In genomic region chr13:36965767-36966166, GRCh38 we compare ENCODE assay signal across 11 cellular contexts. TPM values are rescaled to one million over a fixed set of nuclear protein-coding genes. Genes with fewer than 3 reads are reported as not detected.
DNase-seq lines count a peak whose midpoint lies in the region; ATAC-seq and TF ChIP-seq lines count a peak whose summit lies in the region.
"Had no signal": no experiment of that assay in that cellular context is flagged by ENCODE, and none has a peak within 500 bp of the region (broad histone marks: within the 10 kb centered on the region; RNA-seq: fewer than 3 reads in every experiment).

No MANE protein-coding gene starts in this region.

- no peak overlapping the region for H3K23ac ChIP-seq in mesendoderm (ENCODE audit: low read length)

- no peak overlapping the region for H3K9ac ChIP-seq in mesendoderm (ENCODE audit: low read length)

- H3K36me3 Mint-ChIP-seq in naive thymus-derived CD4-positive, alpha-beta T cell: peaks cover 19 to 49% (median 30%) of the 10 kb centered on the region in 5 donors

- H3K4me3 Mint-ChIP-seq in naive thymus-derived CD4-positive, alpha-beta T cell: no peak overlapping the region

- H3K4me1 ChIP-seq in mesendoderm (ENCODE audit: control insufficient read depth, low read depth, low read length): no peaks in the 10 kb centered on the region
- H3K4me1 ChIP-seq in naive thymus-derived CD4-positive, alpha-beta T cell (ENCODE audit: control insufficient read depth in 2 of 2, insufficient read depth in 2 of 2, low read length in 2 of 2): no peaks in the 10 kb centered on the region

- no peak overlapping the region for H3K4me2 ChIP-seq in mesendoderm (ENCODE audit: low read length)

- intact Hi-C loops in naive thymus-derived CD4-positive, alpha-beta T cell (cut with micrococcal nuclease): no loop called here

- H3K27ac ChIP-seq in brain microvascular endothelial cell (peak overlapping the region; percentile 56), mesendoderm (ENCODE audit: low read depth, low read length) (no peak overlapping the region), WERI-Rb-1 (no peak overlapping the region)
- H3K27ac ChIP-seq in naive thymus-derived CD4-positive, alpha-beta T cell (ENCODE audit: low read depth, low read length): no peak overlapping the region

- no peak overlapping the region for H2BK5ac ChIP-seq in mesendoderm (ENCODE audit: low read length)

- TF ChIP-seq CTCF in brain microvascular endothelial cell (IDR thresholded peaks at IDR 0.05; ENCODE audit: low read depth, low read length, missing control alignments) (no peak), WERI-Rb-1 (IDR thresholded peaks at IDR 0.05; ENCODE audit: low read depth, low read length) (no peak)

- POLR2A ChIA-PET in naive thymus-derived CD4-positive, alpha-beta T cell (lab: Charles Lee): no interaction called here

- H3K27ac Mint-ChIP-seq in naive thymus-derived CD4-positive, alpha-beta T cell: no peak overlapping the region

- no peak overlapping the region for H3K56ac ChIP-seq in mesendoderm (ENCODE audit: low read length)

- no peaks in the 10 kb centered on the region for H3K9me3 Mint-ChIP-seq in naive thymus-derived CD4-positive, alpha-beta T cell

- H3K4me1 Mint-ChIP-seq in naive thymus-derived CD4-positive, alpha-beta T cell: peaks cover 0 to 11% (median 0%) of the 10 kb centered on the region in 7 donors

- no CpG with 5 or more reads among the region's 2 CpGs for WGBS in mesendoderm (ENCODE audit: extremely low coverage, insufficient coverage, low lambda C conversion rate)

- no peak overlapping the region for H4K8ac ChIP-seq in mesendoderm (ENCODE audit: low read depth, low read length)

- CTCF ChIA-PET in naive thymus-derived CD4-positive, alpha-beta T cell (lab: Charles Lee): no interaction called here

- peak; percentile 59 for DNase-seq in Daoy (ENCODE audit: low read depth)
- DNase-seq in LHCN-M2 (ENCODE audit: low read depth): peak; percentile 87
- peak; percentile 90 for DNase-seq in brain microvascular endothelial cell
- DNase-seq in mesendoderm: peak; percentile 34
- no peak for DNase-seq in stimulated activated CD8-positive, alpha-beta memory T cell treated with anti-CD3 and anti-CD28 coated beads, Interleukin-4, amount 100 ng/mL, for 48 hours
- DNase-seq in naive thymus-derived CD4-positive, alpha-beta T cell: no peak
- DNase-seq in MV-4-11 (lab: John Stamatoyannopoulos, UW): no peak
- DNase-seq in WERI-Rb-1: no peak
- DNase-seq: activated naive CD4-positive, alpha-beta T cell treated with anti-CD3 and anti-CD28 coated beads, Interleukin-2, amount 50 U/mL, for 16 hours; NCI-H524 had no signal

- H3K18ac ChIP-seq in mesendoderm (ENCODE audit: low read length): no peak overlapping the region

- H3K79me1 ChIP-seq in mesendoderm (ENCODE audit: low read length): no peaks in the 10 kb centered on the region

- H3K36me3 ChIP-seq in brain microvascular endothelial cell (replicated peaks): peaks cover 30% of the 10 kb centered on the region
- no peaks in the 10 kb centered on the region for H3K36me3 ChIP-seq in mesendoderm (ENCODE audit: control insufficient read depth, insufficient read depth, low read length)
- H3K36me3 ChIP-seq in naive thymus-derived CD4-positive, alpha-beta T cell (ENCODE audit: control insufficient read depth in 2 of 3, insufficient read depth in 3 of 3, low read length in 3 of 3): peaks cover 0 to 57% (median 0%) of the 10 kb centered on the region in 3 experiments
- H3K36me3 ChIP-seq in WERI-Rb-1: no peaks in the 10 kb centered on the region

- H3K79me2 ChIP-seq in mesendoderm (ENCODE audit: control insufficient read depth, insufficient read depth, low read length): no peaks in the 10 kb centered on the region

- no peak overlapping the region for H3K4ac ChIP-seq in mesendoderm (ENCODE audit: low read depth, low read length)

- no peaks in the 10 kb centered on the region for H3K27me3 ChIP-seq in brain microvascular endothelial cell (replicated peaks)
- H3K27me3 ChIP-seq in mesendoderm (ENCODE audit: insufficient read depth, low read length, poor library complexity): no peaks in the 10 kb centered on the region
- no peaks in the 10 kb centered on the region for H3K27me3 ChIP-seq in naive thymus-derived CD4-positive, alpha-beta T cell (ENCODE audit: control insufficient read depth in 2 of 2, insufficient read depth in 2 of 2, low read length in 2 of 2)
- H3K27me3 ChIP-seq in WERI-Rb-1 (ENCODE audit: insufficient read depth, low read depth, severe bottlenecking): no peaks in the 10 kb centered on the region

- H2BK15ac ChIP-seq in mesendoderm (replicated peaks; ENCODE audit: low read depth): no peak overlapping the region

- H4K5ac ChIP-seq in mesendoderm (ENCODE audit: low read length): no peak overlapping the region

- H2AK5ac ChIP-seq in mesendoderm (ENCODE audit: low read length): no peak overlapping the region

- in situ Hi-C loops in brain microvascular endothelial cell (cut with HindIII; ENCODE audit: low pct_ligation_motif_present, low sequenced_read_pairs): no loop called here

- no peak for ATAC-seq in naive thymus-derived CD4-positive, alpha-beta T cell

- H3K9me3 ChIP-seq in naive thymus-derived CD4-positive, alpha-beta T cell (ENCODE audit: control insufficient read depth in 2 of 3, low read length in 3 of 3): no peaks in the 10 kb centered on the region
- H3K9me3 ChIP-seq in WERI-Rb-1 (ENCODE audit: severe bottlenecking): no peaks in the 10 kb centered on the region

- no peak overlapping the region for H3K4me3 ChIP-seq in brain microvascular endothelial cell (ENCODE audit: low read depth, low read length)
- no peak overlapping the region for H3K4me3 ChIP-seq in mesendoderm (ENCODE audit: low read length)
- H3K4me3 ChIP-seq in naive thymus-derived CD4-positive, alpha-beta T cell (ENCODE audit: low read length): no peak overlapping the region
- H3K4me3 ChIP-seq in WERI-Rb-1 (ENCODE audit: low read depth, low read length): no peak overlapping the region
- H3K4me3 ChIP-seq: lung had no signal

- no peaks in the 10 kb centered on the region for H3K27me3 Mint-ChIP-seq in naive thymus-derived CD4-positive, alpha-beta T cell

- H2BK120ac ChIP-seq in mesendoderm (ENCODE audit: low read depth, low read length): no peak overlapping the region

RNA-seq across cellular contexts. Expression of gene ALG5, which starts 33.4 kb away (rescaled TPM):
- 27.6 and 30.5 TPM in 2 replicates for total RNA-seq in Daoy (2014; rRNA removed; shearing (Covaris generic))
- 34.6 and 40.2 TPM in 2 replicates for total RNA-seq in LHCN-M2 (2014; rRNA removed)
- 23.8 TPM for polyA plus RNA-seq in LHCN-M2 (2012)
- 29.5 TPM for polyA plus RNA-seq in mesendoderm (2013, experiment 1 of 2)
- polyA plus RNA-seq in mesendoderm (2013, experiment 2 of 2): 29.2 TPM
- 10 to 100 TPM; 12.1 to 39.3 (median 22.8) TPM for total RNA-seq in naive thymus-derived CD4-positive, alpha-beta T cell
- polyA plus RNA-seq in naive thymus-derived CD4-positive, alpha-beta T cell: 10 to 100 TPM; 62.7 to 82.2 TPM

RNA-seq across cellular contexts. Expression of gene EXOSC8, which starts 34.8 kb away (rescaled TPM):
- total RNA-seq in Daoy (2014; rRNA removed; shearing (Covaris generic)): 61.9 and 93.0 TPM in 2 replicates
- 48.9 and 54.4 TPM in 2 replicates for total RNA-seq in LHCN-M2 (2014; rRNA removed)
- 23.0 TPM for polyA plus RNA-seq in LHCN-M2 (2012)
- polyA plus RNA-seq in mesendoderm (2013, experiment 1 of 2): 108 TPM
- 112 TPM for polyA plus RNA-seq in mesendoderm (2013, experiment 2 of 2)
- total RNA-seq in naive thymus-derived CD4-positive, alpha-beta T cell: 10 to 100 TPM; 41.0 to 91.7 (median 80.3) TPM
- 10 to 100 TPM; 57.8 to 98.3 TPM for polyA plus RNA-seq in naive thymus-derived CD4-positive, alpha-beta T cell

RNA-seq across cellular contexts. Expression of gene SMAD9, which starts 45.7 kb away (rescaled TPM):
- 0.30 and 0.74 TPM in 2 replicates for total RNA-seq in Daoy (2014; rRNA removed; shearing (Covaris generic))
- 5.1 and 6.8 TPM in 2 replicates for total RNA-seq in LHCN-M2 (2014; rRNA removed)
- 2.2 TPM for polyA plus RNA-seq in LHCN-M2 (2012)
- polyA plus RNA-seq in mesendoderm (2013, experiment 1 of 2): 0.74 TPM
- polyA plus RNA-seq in mesendoderm (2013, experiment 2 of 2): 0.66 TPM
- not detected for total RNA-seq in naive thymus-derived CD4-positive, alpha-beta T cell
- polyA plus RNA-seq in naive thymus-derived CD4-positive, alpha-beta T cell: under 1 TPM; 0.02 to 0.05 TPM

Comparison
In these comparisons a context has a peak if more than half of its experiments do, and no peak if none do; other contexts are left out.
1. DNase-seq: peak in Daoy (single experiment), LHCN-M2 (single experiment), brain microvascular endothelial cell (single experiment) and mesendoderm (single experiment); none in stimulated activated CD8-positive, alpha-beta memory T cell treated with anti-CD3 and anti-CD28 coated beads, Interleukin-4, amount 100 ng/mL, for 48 hours (single experiment), naive thymus-derived CD4-positive, alpha-beta T cell (0 of 9), MV-4-11 (single experiment) and WERI-Rb-1 (single experiment).